Comparison of ENCODE assay signal across 21 cellular contexts in genomic region chr6:71414486-71414885, GRCh38.
DNase-seq lines count a peak whose midpoint lies in the region; ATAC-seq, FAIRE-seq and TF ChIP-seq lines count a peak whose summit lies in the region.
"Had no signal": no experiment of that assay in that cellular context is flagged by ENCODE, and none has a peak within 500 bp of the region (broad histone marks: within the 10 kb centered on the region; RNA-seq: fewer than 3 reads in every experiment).

No MANE protein-coding gene starts in this region.

- peak; percentile 35 for DNase-seq in RCC 7860 (ENCODE audit: low spot score)
- DNase-seq in glutamatergic neuron, result no peak
- no peak for DNase-seq in type B pancreatic cell (ENCODE audit: extremely low spot score, unreplicated experiment)
- DNase-seq in stimulated activated effector memory CD8-positive, alpha-beta T cell treated with anti-CD3 and anti-CD28 coated beads, Interleukin-12 subunit alpha, Interleukin-12 subunit beta, amount 100 ng/mL, for 72 hours (ENCODE audit: low spot score in 2 of 2), result no peak
- DNase-seq in activated naive CD4-positive, alpha-beta T cell treated with anti-CD3 and anti-CD28 coated beads, Interleukin-2, amount 50 U/mL, for 72 hours (ENCODE audit: low spot score in 2 of 2), result no peak
- DNase-seq: activated CD8-positive, alpha-beta T cell treated with anti-CD3 and anti-CD28 coated beads, Interleukin-2, amount 10 ng/mL, durations not matched to agents 7 days and 5 days; activated naive CD4-positive, alpha-beta T cell treated with anti-CD3 and anti-CD28 coated beads for 36 hours; activated T-cell treated with anti-CD3 and anti-CD28 coated beads, Interleukin-2, amount 50 U/mL, for 24 hours; dorsolateral prefrontal cortex; Karpas-422; NCI-H1048; NCI-H2029 treated with DMSO at 0.1 percent for 48 hours; RPMI8226; stimulated activated CD4-positive, alpha-beta T cell treated with anti-CD3 and anti-CD28 coated beads, Interleukin-2, amount 100 ng/mL, for 24 hours; stimulated activated naive CD4-positive, alpha-beta T cell; tibial artery had no signal

- H3K36me3 ChIP-seq in muscle layer of duodenum (ENCODE audit: control insufficient read depth in 1 of 2, insufficient read depth in 2 of 2, low read length in 2 of 2), result peaks cover 10 to 22% of the 10 kb centered on the region in 2 donors

- H3K4me3 ChIP-seq in muscle layer of duodenum (ENCODE audit: low read depth in 1 of 2, low read length in 2 of 2), result peak overlapping the region; percentile 17 to 22
- H3K4me3 ChIP-seq: GM23338, tibial artery had no signal

- H3K27ac ChIP-seq in muscle layer of duodenum (ENCODE audit: low read length), result no peak overlapping the region

- ATAC-seq in stimulated activated effector memory CD8-positive, alpha-beta T cell treated with anti-CD3 and anti-CD28 coated beads, Interleukin-12 subunit alpha, Interleukin-12 subunit beta, amount 100 ng/mL, for 72 hours, result no peak
- no peak for ATAC-seq in activated naive CD4-positive, alpha-beta T cell treated with anti-CD3 and anti-CD28 coated beads, Interleukin-2, amount 50 U/mL, for 72 hours
- no peak for ATAC-seq in HG02798 (IDR thresholded peaks at IDR 0.05; ENCODE audit: poor library complexity, unreplicated experiment)
- ATAC-seq: activated CD8-positive, alpha-beta T cell treated with anti-CD3 and anti-CD28 coated beads, Interleukin-2, amount 10 ng/mL, durations not matched to agents 7 days and 5 days; esophagus mucosa; GM23338 had no signal

- peak; percentile 94 for FAIRE-seq in RCC 7860 (lab: Jason Lieb, UNC)

- H3K4me3 Mint-ChIP-seq in glutamatergic neuron (ENCODE audit: unreplicated experiment) (peak overlapping the region; percentile 6), type B pancreatic cell (peak overlapping the region; percentile 36)
- H3K4me3 Mint-ChIP-seq in stimulated activated effector memory CD8-positive, alpha-beta T cell treated with anti-CD3 and anti-CD28 coated beads, Interleukin-12 subunit alpha, Interleukin-12 subunit beta, amount 100 ng/mL, for 72 hours, result no peak overlapping the region
- H3K4me3 Mint-ChIP-seq: activated CD8-positive, alpha-beta T cell treated with anti-CD3 and anti-CD28 coated beads, Interleukin-2, amount 10 ng/mL, durations not matched to agents 7 days and 5 days; activated naive CD4-positive, alpha-beta T cell treated with anti-CD3 and anti-CD28 coated beads for 36 hours; activated T-cell treated with anti-CD3 and anti-CD28 coated beads, Interleukin-2, amount 50 U/mL, for 24 hours; central memory CD8-positive, alpha-beta T cell; GM23338 had no signal

- TF ChIP-seq CTCF in glutamatergic neuron (IDR thresholded peaks at IDR 0.05; ENCODE audit: partially characterized antibody, unreplicated experiment) (no peak), type B pancreatic cell (conservative IDR thresholded peaks at IDR 0.05) (no peak)

- H3K27me3 Mint-ChIP-seq in glutamatergic neuron (ENCODE audit: unreplicated experiment) (peaks cover 2% of the 10 kb centered on the region), type B pancreatic cell (peaks cover 4% of the 10 kb centered on the region)

- no peaks in the 10 kb centered on the region for H3K9me3 ChIP-seq in muscle layer of duodenum (ENCODE audit: control insufficient read depth in 1 of 2, low read length in 2 of 2)
- H3K9me3 ChIP-seq: tibial artery had no signal

- H3K27ac Mint-ChIP-seq in glutamatergic neuron (ENCODE audit: unreplicated experiment) (peak overlapping the region; percentile 9), type B pancreatic cell (no peak overlapping the region)
- H3K27ac Mint-ChIP-seq in stimulated activated effector memory CD8-positive, alpha-beta T cell treated with anti-CD3 and anti-CD28 coated beads, Interleukin-12 subunit alpha, Interleukin-12 subunit beta, amount 100 ng/mL, for 72 hours, result no peak overlapping the region
- no peak overlapping the region for H3K27ac Mint-ChIP-seq in activated naive CD4-positive, alpha-beta T cell treated with anti-CD3 and anti-CD28 coated beads, Interleukin-2, amount 50 U/mL, for 72 hours
- H3K27ac Mint-ChIP-seq: activated CD8-positive, alpha-beta T cell treated with anti-CD3 and anti-CD28 coated beads, Interleukin-2, amount 10 ng/mL, durations not matched to agents 7 days and 5 days; activated naive CD4-positive, alpha-beta T cell treated with anti-CD3 and anti-CD28 coated beads for 36 hours; activated T-cell treated with anti-CD3 and anti-CD28 coated beads, Interleukin-2, amount 50 U/mL, for 24 hours; GM23338 had no signal

- peaks cover 21% of the 10 kb centered on the region for H3K4me1 Mint-ChIP-seq in glutamatergic neuron (ENCODE audit: low read depth, unreplicated experiment)
- peaks cover 15% of the 10 kb centered on the region for H3K4me1 Mint-ChIP-seq in type B pancreatic cell (ENCODE audit: unreplicated experiment)
- no peaks in the 10 kb centered on the region for H3K4me1 Mint-ChIP-seq in stimulated activated effector memory CD8-positive, alpha-beta T cell treated with anti-CD3 and anti-CD28 coated beads, Interleukin-12 subunit alpha, Interleukin-12 subunit beta, amount 100 ng/mL, for 72 hours
- H3K4me1 Mint-ChIP-seq: central memory CD8-positive, alpha-beta T cell had no signal

- H3K9me3 Mint-ChIP-seq in glutamatergic neuron (ENCODE audit: unreplicated experiment) (peaks cover 3% of the 10 kb centered on the region), type B pancreatic cell (no peaks in the 10 kb centered on the region)
- H3K9me3 Mint-ChIP-seq in stimulated activated effector memory CD8-positive, alpha-beta T cell treated with anti-CD3 and anti-CD28 coated beads, Interleukin-12 subunit alpha, Interleukin-12 subunit beta, amount 100 ng/mL, for 72 hours, result no peaks in the 10 kb centered on the region
- H3K9me3 Mint-ChIP-seq in activated naive CD4-positive, alpha-beta T cell treated with anti-CD3 and anti-CD28 coated beads, Interleukin-2, amount 50 U/mL, for 72 hours, result no peaks in the 10 kb centered on the region
- H3K9me3 Mint-ChIP-seq: activated naive CD4-positive, alpha-beta T cell treated with anti-CD3 and anti-CD28 coated beads for 36 hours; activated T-cell treated with anti-CD3 and anti-CD28 coated beads, Interleukin-2, amount 50 U/mL, for 24 hours; central memory CD8-positive, alpha-beta T cell; GM23338 had no signal

- no peaks in the 10 kb centered on the region for H3K36me3 Mint-ChIP-seq in glutamatergic neuron (ENCODE audit: unreplicated experiment)
- peaks cover 48% of the 10 kb centered on the region for H3K36me3 Mint-ChIP-seq in type B pancreatic cell
- H3K36me3 Mint-ChIP-seq in stimulated activated effector memory CD8-positive, alpha-beta T cell treated with anti-CD3 and anti-CD28 coated beads, Interleukin-12 subunit alpha, Interleukin-12 subunit beta, amount 100 ng/mL, for 72 hours, result no peaks in the 10 kb centered on the region
- peaks cover 3 to 5% of the 10 kb centered on the region in 2 donors for H3K36me3 Mint-ChIP-seq in activated naive CD4-positive, alpha-beta T cell treated with anti-CD3 and anti-CD28 coated beads, Interleukin-2, amount 50 U/mL, for 72 hours

- H3K27me3 ChIP-seq in muscle layer of duodenum (ENCODE audit: low read depth, low read length), result no peaks in the 10 kb centered on the region
- H3K27me3 ChIP-seq: dorsolateral prefrontal cortex, tibial artery had no signal

- peaks cover 10 to 57% of the 10 kb centered on the region in 2 donors for H3K4me1 ChIP-seq in muscle layer of duodenum (ENCODE audit: control insufficient read depth in 1 of 2, insufficient read depth in 2 of 2, low read length in 2 of 2)
